Comparison of ENCODE assay signal across 9 cellular contexts in genomic region chr20:50285376-50286173, GRCh38.
A peak's percentile ranks its signal among the peaks of the same experiment; 100 is the strongest.
DNase-seq lines count a peak whose midpoint lies in the region; ATAC-seq and TF ChIP-seq lines count a peak whose summit lies in the region.
"Had no signal": no experiment of that assay in that cellular context is flagged by ENCODE, and none has a peak within 500 bp of the region (broad histone marks: within the 10 kb centered on the region; RNA-seq: fewer than 3 reads in every experiment).

No MANE protein-coding gene starts in this region.

- H3K4me3 ChIP-seq in HFF-Myc (replicated peaks; ENCODE audit: low read depth, low read length) (no peak overlapping the region; the same call in 1 of the 2 replicates), right lobe of liver (no peak overlapping the region)

- H3K27ac ChIP-seq in adipose tissue (ENCODE audit: low read depth, low read length) (peak overlapping the region; percentile 17), right lobe of liver (peak overlapping the region; percentile 51 to 63 (median 62))
- H3K27ac ChIP-seq: HL-60 had no signal

- 44 to 74% (median 44%) methylated on average over 21 of the region's 21 CpGs for WGBS in adipose tissue, 3 donors
- WGBS in right lobe of liver (ENCODE audit: insufficient coverage, low coverage, low lambda C conversion rate, missing lambda C conversion rate) = 55% methylated on average over 18 of the region's 21 CpGs

- TF ChIP-seq CTCF in HFF-Myc (IDR thresholded peaks at IDR 0.05; ENCODE audit: low read depth, low read length, missing control alignments) = no peak
- no peak for TF ChIP-seq CTCF in right lobe of liver (IDR thresholded peaks at IDR 0.05)

- intact Hi-C loops in right lobe of liver (cut with DNase I) = no loop called here

- H3K36me3 ChIP-seq in right lobe of liver = no peaks in the 10 kb centered on the region

- no peaks in the 10 kb centered on the region for H3K27me3 ChIP-seq in right lobe of liver

- H3K9me3 ChIP-seq in right lobe of liver = no peaks in the 10 kb centered on the region

- DNase-seq in Daoy (ENCODE audit: low read depth) (peak; percentile 60), HFF-Myc (ENCODE audit: extremely low read depth, low read depth) (peak; percentile 65), right lobe of liver (peak in 1 of 3 donors; percentile 27), NCI-H2029 (lab: John Stamatoyannopoulos, UW) (no peak), NCI-H446 (lab: John Stamatoyannopoulos, UW) (no peak)

- peaks cover 0 to 19% (median 5%) of the 10 kb centered on the region in 4 donors for H3K4me1 ChIP-seq in right lobe of liver

- no peak for ATAC-seq in right lobe of liver
- ATAC-seq in GM21576 (IDR thresholded peaks at IDR 0.05; ENCODE audit: unreplicated experiment) = no peak
- no peak for ATAC-seq in GM18909 (IDR thresholded peaks at IDR 0.05; ENCODE audit: poor library complexity, unreplicated experiment)

- no peak for TF ChIP-seq POLR2A in right lobe of liver (IDR thresholded peaks at IDR 0.05)

Comparison
In these comparisons a context has a peak if more than half of its experiments do, and no peak if none do; other contexts are left out.
1. DNase-seq: peak in Daoy (single experiment) and HFF-Myc (single experiment); none in NCI-H2029 (single experiment) and NCI-H446 (0 of 2).